Comparison of ENCODE assay signal across 8 cellular contexts in the genomic region with DNA sequence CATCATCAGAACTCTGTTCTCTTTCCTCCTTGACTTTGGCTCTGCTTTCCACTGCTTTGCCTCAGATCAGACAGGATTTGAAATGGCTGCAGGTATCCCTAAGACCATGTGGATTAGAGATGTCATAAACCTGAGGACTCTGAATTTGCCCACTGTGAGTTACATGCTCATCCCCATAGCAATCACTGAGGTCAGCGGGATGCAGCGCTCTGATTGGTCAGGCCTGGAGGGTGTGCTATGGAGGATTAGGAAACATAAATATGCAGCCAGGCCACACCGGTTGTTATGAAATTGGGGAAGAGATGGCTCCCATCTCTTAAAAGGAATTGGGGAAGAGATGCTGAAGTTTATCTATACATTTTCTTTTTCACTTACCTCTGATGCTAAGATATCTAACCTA.
DNase-seq lines count a peak whose midpoint lies in the region; ATAC-seq and TF ChIP-seq lines count a peak whose summit lies in the region.

No MANE protein-coding gene starts in this region.

- no peaks in the 10 kb centered on the region for H3K36me3 ChIP-seq in transverse colon
- H3K36me3 ChIP-seq in esophagus squamous epithelium = no peaks in the 10 kb centered on the region

- peaks cover 6% of the 10 kb centered on the region for H3K27me3 Mint-ChIP-seq in activated naive CD8-positive, alpha-beta T cell treated with anti-CD3 and anti-CD28 coated beads, Interleukin-2, amount 50 U/mL, for 24 hours

- H3K4me1 ChIP-seq in transverse colon = no peaks in the 10 kb centered on the region
- no peaks in the 10 kb centered on the region for H3K4me1 ChIP-seq in esophagus squamous epithelium

- no peak overlapping the region for H3K27ac ChIP-seq in transverse colon
- H3K27ac ChIP-seq in esophagus squamous epithelium = no peak overlapping the region

- H3K4me3 Mint-ChIP-seq in activated naive CD8-positive, alpha-beta T cell treated with anti-CD3 and anti-CD28 coated beads, Interleukin-2, amount 50 U/mL, for 24 hours = no peak overlapping the region

- H3K4me3 ChIP-seq in transverse colon = no peak overlapping the region
- H3K4me3 ChIP-seq in esophagus squamous epithelium = no peak overlapping the region

- TF ChIP-seq POLR2A in transverse colon (IDR thresholded peaks at IDR 0.05) (no peak), esophagus squamous epithelium (IDR thresholded peaks at IDR 0.05) (no peak)

- no peak for TF ChIP-seq CTCF in transverse colon (IDR thresholded peaks at IDR 0.05)
- no peak for TF ChIP-seq CTCF in esophagus squamous epithelium (IDR thresholded peaks at IDR 0.05)

- no peaks in the 10 kb centered on the region for H3K27me3 ChIP-seq in transverse colon
- no peaks in the 10 kb centered on the region for H3K27me3 ChIP-seq in esophagus squamous epithelium

- in situ Hi-C loops in Caki2 (cut with HindIII; ENCODE audit: low pct_unique_long_range_greater_than_20kb, low sequenced_read_pairs) = no loop called here
- in situ Hi-C loops in transverse colon (cut with MboI; ENCODE audit: low pct_ligation_motif_present in 1 of 4, low pct_unique_long_range_greater_than_20kb in 1 of 4, low sequenced_read_pairs in 3 of 4) = no loop called here

- H3K36me3 Mint-ChIP-seq in activated naive CD8-positive, alpha-beta T cell treated with anti-CD3 and anti-CD28 coated beads, Interleukin-2, amount 50 U/mL, for 24 hours (ENCODE audit: low read depth) = no peaks in the 10 kb centered on the region

- no peak overlapping the region for H3K27ac Mint-ChIP-seq in activated naive CD8-positive, alpha-beta T cell treated with anti-CD3 and anti-CD28 coated beads, Interleukin-2, amount 50 U/mL, for 24 hours

- DNase-seq in Caki2 (ENCODE audit: low read depth) (peak; percentile 41), NCI-H526 (lab: John Stamatoyannopoulos, UW) (peak; percentile 45 to 69), iPS-NIHi11 (ENCODE audit: low spot score) (peak; percentile 64), transverse colon (peak; percentile 41), esophagus squamous epithelium (lab: John Stamatoyannopoulos, UW) (no peak)
- peak; percentile 7 for DNase-seq in activated naive CD8-positive, alpha-beta T cell treated with anti-CD3 and anti-CD28 coated beads, Interleukin-2, amount 50 U/mL, for 24 hours

- no peaks in the 10 kb centered on the region for H3K9me3 Mint-ChIP-seq in activated naive CD8-positive, alpha-beta T cell treated with anti-CD3 and anti-CD28 coated beads, Interleukin-2, amount 50 U/mL, for 24 hours

- no peak for TF ChIP-seq EP300 in transverse colon (IDR thresholded peaks at IDR 0.05; ENCODE audit: low read depth)

- no peaks in the 10 kb centered on the region for H3K4me1 Mint-ChIP-seq in activated naive CD8-positive, alpha-beta T cell treated with anti-CD3 and anti-CD28 coated beads, Interleukin-2, amount 50 U/mL, for 24 hours

- intact Hi-C loops in transverse colon (cut with DNase I; ENCODE audit: low total_unique reads) = no loop called here
- intact Hi-C loops in esophagus squamous epithelium (cut with DNase I) = no loop called here

- H3K9me3 ChIP-seq in transverse colon = no peaks in the 10 kb centered on the region
- H3K9me3 ChIP-seq in esophagus squamous epithelium = no peaks in the 10 kb centered on the region

- 60 to 68% methylated on average over 1 to 3 of the region's 3 CpGs for WGBS in transverse colon (ENCODE audit: low coverage in 1 of 2), 2 donors
- 83 to 86% methylated on average over 3 of the region's 3 CpGs for WGBS in esophagus squamous epithelium, 2 donors

- ATAC-seq in GM18907 (IDR thresholded peaks at IDR 0.05; ENCODE audit: unreplicated experiment) (peak; percentile 100), HG02943 (IDR thresholded peaks at IDR 0.05; ENCODE audit: low read depth, unreplicated experiment) (peak; percentile 98)
- peak; percentile 69 for ATAC-seq in activated naive CD8-positive, alpha-beta T cell treated with anti-CD3 and anti-CD28 coated beads, Interleukin-2, amount 50 U/mL, for 24 hours
